Comparison of ENCODE assay signal across 38 cellular contexts in genomic region chr7:99293650-99294049, GRCh38. TPM values are rescaled to one million over a fixed set of nuclear protein-coding genes. Genes with fewer than 3 reads are reported as not detected.
"Had no signal": no experiment of that assay in that cellular context is flagged by ENCODE, and none has a peak within 500 bp of the region (broad histone marks: within the 10 kb centered on the region; RNA-seq: fewer than 3 reads in every experiment).

No MANE protein-coding gene starts in this region.

- H3K4me1 Mint-ChIP-seq: activated B cell treated with CpG ODN at 0.5 μM for 24 hours had no signal

- H3K36me3 Mint-ChIP-seq: activated naive CD4-positive, alpha-beta T cell treated with anti-CD3 and anti-CD28 coated beads, Interleukin-2, amount 50 U/mL, for 72 hours had no signal

- H3K4me2 ChIP-seq: PC-9 had no signal

- H3K27ac Mint-ChIP-seq: activated B cell treated with CpG ODN at 0.5 μM for 24 hours; activated CD8-positive, alpha-beta T cell treated with anti-CD3 and anti-CD28 coated beads for 36 hours; activated naive CD4-positive, alpha-beta T cell treated with anti-CD3 and anti-CD28 coated beads for 36 hours; activated T-cell treated with anti-CD3 and anti-CD28 coated beads, Interleukin-2, amount 50 U/mL, for 72 hours; activated T-helper 2 cell treated with anti-CD3 and anti-CD28 coated beads, Interferon-gamma antibody, Interleukin-2, Interleukin-4, amounts not matched to agents 10 μg/mL and 5 μg/mL and 100 μg/mL, durations not matched to agents 14 hours and 24 hours and 36 hours had no signal

- H2AFZ ChIP-seq: PC-9 had no signal

- H3K4me3 ChIP-seq: adrenal gland, body of pancreas, breast epithelium, MG63, PC-9 had no signal

- H3K27ac ChIP-seq: adrenal gland, body of pancreas, breast epithelium, PC-9, VCaP had no signal

- H3K36me3 ChIP-seq: adrenal gland, breast epithelium, MG63 had no signal

- ATAC-seq: activated CD8-positive, alpha-beta T cell treated with anti-CD3 and anti-CD28 coated beads for 36 hours; activated naive CD4-positive, alpha-beta T cell treated with anti-CD3 and anti-CD28 coated beads, Interleukin-2, amount 50 U/mL, for 72 hours; activated T-cell treated with anti-CD3 and anti-CD28 coated beads, Interleukin-2, amount 50 U/mL, for 72 hours; body of pancreas had no signal

- FAIRE-seq: astrocyte had no signal

- H3K4me3 Mint-ChIP-seq: activated B cell treated with CpG ODN at 0.5 μM for 24 hours; activated CD8-positive, alpha-beta T cell treated with anti-CD3 and anti-CD28 coated beads for 36 hours; activated naive CD4-positive, alpha-beta T cell treated with anti-CD3 and anti-CD28 coated beads for 36 hours; activated T-cell treated with anti-CD3 and anti-CD28 coated beads, Interleukin-2, amount 50 U/mL, for 72 hours had no signal

- H3K4me1 ChIP-seq: adrenal gland, body of pancreas, breast epithelium had no signal

- H3K9me3 ChIP-seq: adrenal gland, body of pancreas, breast epithelium, MG63 had no signal

- H3K27me3 ChIP-seq: adrenal gland, body of pancreas, breast epithelium, MG63 had no signal

- H3K9me3 Mint-ChIP-seq: activated B cell treated with CpG ODN at 0.5 μM for 24 hours; activated CD8-positive, alpha-beta T cell treated with anti-CD3 and anti-CD28 coated beads for 36 hours; activated naive CD4-positive, alpha-beta T cell treated with anti-CD3 and anti-CD28 coated beads for 36 hours; activated naive CD4-positive, alpha-beta T cell treated with anti-CD3 and anti-CD28 coated beads, Interleukin-2, amount 50 U/mL, for 72 hours; activated T-cell treated with anti-CD3 and anti-CD28 coated beads, Interleukin-2, amount 50 U/mL, for 72 hours; activated T-helper 2 cell treated with anti-CD3 and anti-CD28 coated beads, Interferon-gamma antibody, Interleukin-2, Interleukin-4, amounts not matched to agents 10 μg/mL and 5 μg/mL and 100 μg/mL, durations not matched to agents 14 hours and 24 hours and 36 hours had no signal

- DNase-seq: activated B cell treated with CpG ODN at 0.5 μM for 24 hours; activated CD4-positive, alpha-beta T cell treated with anti-CD3 and anti-CD28 coated beads for 48 hours; activated CD4-positive, alpha-beta T cell treated with anti-CD3 and anti-CD28 coated beads, Interleukin-2, amount 50 U/mL, for 4 hours; activated CD4-positive, CD25-positive, alpha-beta regulatory T cell treated with anti-CD3 and anti-CD28 coated beads, Interleukin-2, amount 50 U/mL, for 72 hours; activated CD8-positive, alpha-beta T cell treated with anti-CD3 and anti-CD28 coated beads for 36 hours; activated gamma-delta T cell; activated naive CD4-positive, alpha-beta T cell treated with anti-CD3 and anti-CD28 coated beads for 36 hours; activated T-cell treated with anti-CD3 and anti-CD28 coated beads, Interleukin-2, amount 50 U/mL, for 1 hour; activated T-cell treated with anti-CD3 and anti-CD28 coated beads, Interleukin-2, amount 50 U/mL, for 72 hours; adrenal gland; body of pancreas; Kasumi-1; MG63; NCI-H1048; NCI-H1105 treated with DMSO at 0.1 percent for 48 hours; NCI-H1436; NCI-H1694; NCI-H1930; NCI-H2107; NCI-H2171; NCI-H510A; NCI-H526; NCI-H748 treated with DMSO at 0.1 percent for 48 hours; PC-9; Right ventricle myocardium superior; SW 1271; T-helper 1 cell; T-helper 2 cell; T-helper 9 cell had no signal

- H3K27me3 Mint-ChIP-seq: activated B cell treated with CpG ODN at 0.5 μM for 24 hours; activated CD8-positive, alpha-beta T cell treated with anti-CD3 and anti-CD28 coated beads for 36 hours had no signal

RNA-seq across cellular contexts. Expression of gene MYH16, which starts 21.0 kb away (rescaled TPM):
- total RNA-seq: activated B cell treated with CpG ODN at 0.5 μM for 24 hours; activated CD8-positive, alpha-beta memory T cell treated with anti-CD3 and anti-CD28 coated beads for 36 hours; activated CD8-positive, alpha-beta T cell treated with anti-CD3 and anti-CD28 coated beads for 36 hours; activated naive CD4-positive, alpha-beta T cell treated with anti-CD3 and anti-CD28 coated beads for 36 hours; activated T-cell treated with anti-CD3 and anti-CD28 coated beads, Interleukin-2, amount 50 U/mL, for 72 hours; activated T-helper 2 cell treated with anti-CD3 and anti-CD28 coated beads, Interferon-gamma antibody, Interleukin-2, Interleukin-4, amounts not matched to agents 10 μg/mL and 5 μg/mL and 100 μg/mL, durations not matched to agents 14 hours and 24 hours and 36 hours; adrenal gland; breast epithelium; cardiac septum; cerebellum; OCI-LY7; Right ventricle myocardium superior had no signal
